22 cellular contexts compared by ENCODE assay signal in genomic region chr12:4828176-4828575, GRCh38.
A peak's percentile ranks its signal among the peaks of the same experiment; 100 is the strongest.
DNase-seq lines count a peak whose midpoint lies in the region; ATAC-seq, FAIRE-seq and TF ChIP-seq lines count a peak whose summit lies in the region.
"Had no signal": no experiment of that assay in that cellular context is flagged by ENCODE, and none has a peak within 500 bp of the region (broad histone marks: within the 10 kb centered on the region; RNA-seq: fewer than 3 reads in every experiment).

No MANE protein-coding gene starts in this region.

- no peak for DNase-seq in activated CD8-positive, alpha-beta memory T cell treated with anti-CD3 and anti-CD28 coated beads, Interleukin-2, amount 10 ng/mL, durations not matched to agents 7 days and 5 days
- DNase-seq in activated CD8-positive, alpha-beta memory T cell treated with anti-CD3 and anti-CD28 coated beads for 24 hours: no peak
- DNase-seq in GM12891 (ENCODE audit: insufficient read length, low spot score) (no peak), natural killer cell (no peak), middle frontal gyrus (ENCODE audit: extremely low spot score, low spot score) (no peak), H4 (ENCODE audit: low spot score) (no peak), D721Med (ENCODE audit: insufficient read length, low spot score) (no peak)
- DNase-seq in activated CD4-positive, alpha-beta memory T cell treated with anti-CD3 and anti-CD28 coated beads for 36 hours: no peak
- DNase-seq: activated CD4-positive, CD25-positive, alpha-beta regulatory T cell; cortex of kidney; DMS79; GM23248; heart left ventricle; NCI-H774; nucleus accumbens; PC-9; retina; SIG-M5; stimulated activated CD4-positive, alpha-beta T cell treated with anti-CD3 and anti-CD28 coated beads, Interleukin-12 subunit alpha, Interleukin-12 subunit beta, amount 100 ng/mL, for 4 hours; stimulated activated CD8-positive, alpha-beta memory T cell treated with anti-CD3 and anti-CD28 coated beads, Interleukin-4, amount 100 ng/mL, for 48 hours had no signal

- H3K9me3 Mint-ChIP-seq in activated CD8-positive, alpha-beta memory T cell treated with anti-CD3 and anti-CD28 coated beads, Interleukin-2, amount 10 ng/mL, durations not matched to agents 7 days and 5 days (ENCODE audit: low read depth): peaks cover 5% of the 10 kb centered on the region
- peaks cover 6% of the 10 kb centered on the region for H3K9me3 Mint-ChIP-seq in activated CD4-positive, alpha-beta memory T cell treated with anti-CD3 and anti-CD28 coated beads for 36 hours
- no peaks in the 10 kb centered on the region for H3K9me3 Mint-ChIP-seq in natural killer cell

- POLR2A ChIA-PET in activated CD4-positive, alpha-beta memory T cell treated with anti-CD3 and anti-CD28 coated beads for 36 hours (lab: Charles Lee): interaction anchor here (0.7 to 1.1 kb wide), 2 partner anchors 9 to 30 kb away, joined by 4 read pairs; no protein-coding TSS in a partner anchor

- TF ChIP-seq CTCF in natural killer cell (IDR thresholded peaks at IDR 0.05) (no peak), D721Med (IDR thresholded peaks at IDR 0.05; ENCODE audit: insufficient read depth, missing control alignments) (no peak)

- intact Hi-C loops in activated CD4-positive, alpha-beta memory T cell treated with anti-CD3 and anti-CD28 coated beads for 36 hours (cut with micrococcal nuclease): loop anchor here (5.0 kb wide), 1 partner anchor 181 kb away; the partner anchor contains the start of genes AKAP3 and NDUFA9
- intact Hi-C loops in natural killer cell (cut with micrococcal nuclease): no loop called here

- H3K4me1 Mint-ChIP-seq in activated CD8-positive, alpha-beta memory T cell treated with anti-CD3 and anti-CD28 coated beads, Interleukin-2, amount 10 ng/mL, durations not matched to agents 7 days and 5 days: peaks cover 65% of the 10 kb centered on the region
- peaks cover 62% of the 10 kb centered on the region for H3K4me1 Mint-ChIP-seq in activated CD4-positive, alpha-beta memory T cell treated with anti-CD3 and anti-CD28 coated beads for 36 hours (ENCODE audit: low read depth)
- H3K4me1 Mint-ChIP-seq in natural killer cell: peaks cover 62 to 63% of the 10 kb centered on the region in 2 donors

- no peak for TF ChIP-seq POLR2A in GM12891 (IDR thresholded peaks at IDR 0.05; ENCODE audit: low read depth, low read length)

- ATAC-seq in activated CD8-positive, alpha-beta memory T cell treated with anti-CD3 and anti-CD28 coated beads, Interleukin-2, amount 10 ng/mL, durations not matched to agents 7 days and 5 days: no peak
- ATAC-seq in natural killer cell: no peak
- ATAC-seq: A549, heart left ventricle had no signal

- H3K36me3 Mint-ChIP-seq in activated CD8-positive, alpha-beta memory T cell treated with anti-CD3 and anti-CD28 coated beads, Interleukin-2, amount 10 ng/mL, durations not matched to agents 7 days and 5 days: peaks cover 20% of the 10 kb centered on the region
- no peaks in the 10 kb centered on the region for H3K36me3 Mint-ChIP-seq in activated CD4-positive, alpha-beta memory T cell treated with anti-CD3 and anti-CD28 coated beads for 36 hours
- H3K36me3 Mint-ChIP-seq in natural killer cell: no peaks in the 10 kb centered on the region

- no peak for FAIRE-seq in GM12891 (lab: Jason Lieb, UNC)
- no peak for FAIRE-seq in D721Med (lab: Jason Lieb, UNC)
- FAIRE-seq: A549, bronchial epithelial cell had no signal

- no peaks in the 10 kb centered on the region for H3K27me3 Mint-ChIP-seq in activated CD8-positive, alpha-beta memory T cell treated with anti-CD3 and anti-CD28 coated beads, Interleukin-2, amount 10 ng/mL, durations not matched to agents 7 days and 5 days
- H3K27me3 Mint-ChIP-seq in activated CD4-positive, alpha-beta memory T cell treated with anti-CD3 and anti-CD28 coated beads for 36 hours: no peaks in the 10 kb centered on the region
- no peaks in the 10 kb centered on the region for H3K27me3 Mint-ChIP-seq in natural killer cell (ENCODE audit: low read depth in 2 of 2)

- H3K27ac Mint-ChIP-seq in activated CD8-positive, alpha-beta memory T cell treated with anti-CD3 and anti-CD28 coated beads, Interleukin-2, amount 10 ng/mL, durations not matched to agents 7 days and 5 days: peak overlapping the region; percentile 98
- H3K27ac Mint-ChIP-seq in activated CD4-positive, alpha-beta memory T cell treated with anti-CD3 and anti-CD28 coated beads for 36 hours: peak overlapping the region; percentile 40
- peak overlapping the region; percentile 71 to 75 for H3K27ac Mint-ChIP-seq in natural killer cell

- CTCF ChIA-PET in activated CD8-positive, alpha-beta memory T cell treated with anti-CD3 and anti-CD28 coated beads, Interleukin-2, amount 10 ng/mL, durations not matched to agents 7 days and 5 days (lab: Charles Lee): interaction anchor here (1.1 to 16.1 kb wide), 2 partner anchors 21 to 28 kb away, joined by 3 to 101 read pairs; no protein-coding TSS in a partner anchor
- CTCF ChIA-PET in activated CD4-positive, alpha-beta memory T cell treated with anti-CD3 and anti-CD28 coated beads for 36 hours (lab: Charles Lee): interaction anchor here (0.6 kb wide), 1 partner anchor 19 kb away, joined by 3 read pairs; no protein-coding TSS in a partner anchor

- H3K4me3 Mint-ChIP-seq in activated CD8-positive, alpha-beta memory T cell treated with anti-CD3 and anti-CD28 coated beads, Interleukin-2, amount 10 ng/mL, durations not matched to agents 7 days and 5 days: peak overlapping the region; percentile 82
- H3K4me3 Mint-ChIP-seq in activated CD4-positive, alpha-beta memory T cell treated with anti-CD3 and anti-CD28 coated beads for 36 hours: peak overlapping the region; percentile 71
- peak overlapping the region; percentile 41 for H3K4me3 Mint-ChIP-seq in natural killer cell

TF ChIP-seq in GM12891, 5 proteins besides CTCF, POLR2A, EP300 and RAD21:
- TF ChIP-seq POU2F2 (IDR thresholded peaks at IDR 0.05; ENCODE audit: low read depth, low read length): no peak
- peak; percentile 21; the same call in 1 of the 2 replicates for TF ChIP-seq SPI1 (IDR thresholded peaks at IDR 0.05; ENCODE audit: low read depth, low read length)

Comparison
In these comparisons a context has a peak if more than half of its experiments do, and no peak if none do; other contexts are left out.
1. H3K27ac Mint-ChIP-seq: peak in every context shown above with its lines; median percentile 98 in activated CD8-positive, alpha-beta memory T cell treated with anti-CD3 and anti-CD28 coated beads, Interleukin-2, amount 10 ng/mL, durations not matched to agents 7 days and 5 days; 73 in natural killer cell; 40 in activated CD4-positive, alpha-beta memory T cell treated with anti-CD3 and anti-CD28 coated beads for 36 hours.